8 cellular contexts compared by ENCODE assay signal in the genomic region with DNA sequence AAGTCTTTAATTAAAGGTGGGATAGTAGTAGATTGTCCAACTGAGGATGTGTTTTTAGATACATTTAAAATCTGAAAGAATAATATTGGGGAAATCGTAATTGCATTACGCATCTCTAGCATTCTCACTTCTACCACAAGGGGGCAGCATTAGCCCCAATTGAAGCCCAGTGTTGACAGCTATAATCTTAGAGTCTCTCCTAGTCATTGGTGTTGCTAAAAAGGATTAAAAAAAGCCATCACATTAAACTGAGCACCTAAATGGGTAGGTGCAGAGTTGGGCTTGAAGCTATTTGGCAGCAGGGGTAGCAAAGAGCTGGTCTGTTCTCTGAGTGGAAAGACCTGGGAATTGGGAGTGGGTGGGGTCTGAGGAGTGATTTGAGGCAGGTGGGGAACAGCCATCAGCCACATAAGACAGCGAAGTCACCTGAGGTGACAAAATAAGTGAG.
DNase-seq lines count a peak whose midpoint lies in the region; ATAC-seq and TF ChIP-seq lines count a peak whose summit lies in the region.

No MANE protein-coding gene starts in this region.

- TF ChIP-seq CTCF in 22Rv1 (IDR thresholded peaks at IDR 0.05) (peak; percentile 91), GM06990 (IDR thresholded peaks at IDR 0.05; ENCODE audit: insufficient read depth, low read length, poor library complexity, severe bottlenecking) (peak; percentile 82), mesothelial cell of epicardium (IDR thresholded peaks at IDR 0.05; ENCODE audit: unreplicated experiment) (peak; percentile 96)

- no peaks in the 10 kb centered on the region for H3K27me3 ChIP-seq in GM06990 (replicated peaks; ENCODE audit: control insufficient read depth, insufficient read depth, low read length)

- no peak overlapping the region for H3K4me3 Mint-ChIP-seq in mesothelial cell of epicardium
- no peak overlapping the region for H3K4me3 Mint-ChIP-seq in stimulated activated naive CD8-positive, alpha-beta T cell treated with anti-CD3 and anti-CD28 coated beads, Interleukin-15, amount 100 ng/mL, for 72 hours

- H3K27me3 Mint-ChIP-seq in mesothelial cell of epicardium (ENCODE audit: low read depth) = peaks cover 10% of the 10 kb centered on the region
- no peaks in the 10 kb centered on the region for H3K27me3 Mint-ChIP-seq in stimulated activated naive CD8-positive, alpha-beta T cell treated with anti-CD3 and anti-CD28 coated beads, Interleukin-15, amount 100 ng/mL, for 72 hours

- DNase-seq in GM06990 (ENCODE audit: extremely low read depth, insufficient read length) (no peak), NCI-H1105 treated with DMSO at 0.1 percent for 48 hours (lab: John Stamatoyannopoulos, UW) (peak; percentile 41), mesothelial cell of epicardium (ENCODE audit: low spot score in 2 of 2, unreplicated experiment in 2 of 2) (peak in 1 of 2 experiments; percentile 58)
- DNase-seq in activated CD4-positive, CD25-positive, alpha-beta regulatory T cell (lab: John Stamatoyannopoulos, UW) = peak in 3 of 4 experiments; percentile 2 to 3 (median 3)
- DNase-seq in effector CD8-positive, alpha-beta T cell (lab: John Stamatoyannopoulos, UW) = peak; percentile 21
- peak; percentile 40 to 46 for DNase-seq in stimulated activated naive CD8-positive, alpha-beta T cell treated with anti-CD3 and anti-CD28 coated beads, Interleukin-15, amount 100 ng/mL, for 72 hours

- ATAC-seq in HG02610 (IDR thresholded peaks at IDR 0.05; ENCODE audit: unreplicated experiment) = peak; percentile 67
- ATAC-seq in stimulated activated naive CD8-positive, alpha-beta T cell treated with anti-CD3 and anti-CD28 coated beads, Interleukin-15, amount 100 ng/mL, for 72 hours = peak; percentile 72

- peaks cover 19% of the 10 kb centered on the region for H3K4me1 Mint-ChIP-seq in mesothelial cell of epicardium
- H3K4me1 Mint-ChIP-seq in stimulated activated naive CD8-positive, alpha-beta T cell treated with anti-CD3 and anti-CD28 coated beads, Interleukin-15, amount 100 ng/mL, for 72 hours = no peaks in the 10 kb centered on the region

- peaks cover 6% of the 10 kb centered on the region for H3K9me3 Mint-ChIP-seq in mesothelial cell of epicardium
- peaks cover 0 to 5% of the 10 kb centered on the region in 2 donors for H3K9me3 Mint-ChIP-seq in stimulated activated naive CD8-positive, alpha-beta T cell treated with anti-CD3 and anti-CD28 coated beads, Interleukin-15, amount 100 ng/mL, for 72 hours

- peaks cover 2% of the 10 kb centered on the region for H3K36me3 Mint-ChIP-seq in mesothelial cell of epicardium

- H3K27ac Mint-ChIP-seq in mesothelial cell of epicardium = no peak overlapping the region
- no peak overlapping the region for H3K27ac Mint-ChIP-seq in stimulated activated naive CD8-positive, alpha-beta T cell treated with anti-CD3 and anti-CD28 coated beads, Interleukin-15, amount 100 ng/mL, for 72 hours

- no peaks in the 10 kb centered on the region for H3K36me3 ChIP-seq in GM06990 (ENCODE audit: control insufficient read depth, insufficient read depth, low read length)

- H3K27ac ChIP-seq in 22Rv1 = no peak overlapping the region

- H3K4me3 ChIP-seq in GM06990 (replicated peaks; ENCODE audit: low read depth, low read length) = no peak overlapping the region
